Comparison of ENCODE assay signal across 10 cellular contexts in genomic region chr1:201766117-201766863, GRCh38.
A peak's percentile ranks its signal among the peaks of the same experiment; 100 is the strongest.
DNase-seq lines count a peak whose midpoint lies in the region; ATAC-seq and TF ChIP-seq lines count a peak whose summit lies in the region.
"Had no signal": no experiment of that assay in that cellular context is flagged by ENCODE, and none has a peak within 500 bp of the region (broad histone marks: within the 10 kb centered on the region; RNA-seq: fewer than 3 reads in every experiment).

No MANE protein-coding gene starts in this region.

- H2BK20ac ChIP-seq in IMR-90 (ENCODE audit: low read depth, low read length): peak overlapping the region; percentile 8; the same call in 1 of the 2 replicates

- H3K14ac ChIP-seq in IMR-90 (replicated peaks; ENCODE audit: low read depth, low read length): no peak overlapping the region; the same call in 1 of the 2 replicates

- no peak overlapping the region for H2AK9ac ChIP-seq in IMR-90 (replicated peaks; ENCODE audit: low read depth, low read length, poor library complexity)

- BruUV-seq in IMR-90 (replicated peaks; lab: Mats Ljungman, UMichigan): no TSS peak

- POLR2A ChIA-PET in IMR-90 (lab: Charles Lee; ENCODE audit: unreplicated experiment): no interaction called here

- peak overlapping the region; percentile 7; the same call in 1 of the 2 replicates for H2BK120ac ChIP-seq in IMR-90 (ENCODE audit: low read depth, low read length)

- 87% methylated on average over 2 of the region's 7 CpGs; no CpG with 5 or more reads in 1 of the 2 experiments for WGBS in IMR-90 (ENCODE audit: extremely low coverage in 2 of 2, insufficient read length in 1 of 2), 2 experiments
- WGBS in transverse colon (ENCODE audit: low coverage in 1 of 2), 2 donors: 68 to 80% methylated on average over 7 of the region's 7 CpGs

- ATAC-seq in IMR-90 (ENCODE audit: low read depth) (peak; percentile 76), GM18868 (IDR thresholded peaks at IDR 0.05; ENCODE audit: unreplicated experiment) (no peak), HG02884 (IDR thresholded peaks at IDR 0.05; ENCODE audit: unreplicated experiment) (no peak)
- ATAC-seq: effector memory CD8-positive, alpha-beta T cell had no signal

- no peak overlapping the region for H3K4ac ChIP-seq in IMR-90 (ENCODE audit: low read depth, low read length)

- peak overlapping the region; percentile 45 for H2BK5ac ChIP-seq in IMR-90 (ENCODE audit: low read depth, low read length, poor library complexity, severe bottlenecking)

- no peak overlapping the region for H4K8ac ChIP-seq in IMR-90 (ENCODE audit: low read depth in 2 of 2, low read length in 2 of 2)

- TF ChIP-seq CTCF in IMR-90 (conservative IDR thresholded peaks at IDR 0.05; ENCODE audit: low read depth, low read length) (no peak), transverse colon (IDR thresholded peaks at IDR 0.05) (no peak)

- H3K56ac ChIP-seq in IMR-90 (ENCODE audit: extremely low read depth, insufficient read depth, low read length): no peak overlapping the region

- no peak overlapping the region for H3K9ac ChIP-seq in IMR-90 (ENCODE audit: low read depth, low read length)

- H3K9me3 ChIP-seq in IMR-90 (ENCODE audit: control insufficient read depth, insufficient read depth, low read length) (no peaks in the 10 kb centered on the region; the same call in 1 of the 2 replicates), transverse colon (peaks cover 0 to 1% of the 10 kb centered on the region in 2 donors)
- H3K9me3 ChIP-seq: SJSA1 had no signal

- H3K18ac ChIP-seq in IMR-90 (ENCODE audit: low read depth, low read length): peak overlapping the region; percentile 14; the same call in 1 of the 2 replicates

- H3K4me3 ChIP-seq in IMR-90 (ENCODE audit: insufficient read depth, low read depth, low read length): no peak overlapping the region
- H3K4me3 ChIP-seq in transverse colon: no peak overlapping the region
- H3K4me3 ChIP-seq: SJSA1 had no signal

- H4K20me1 ChIP-seq in IMR-90 (ENCODE audit: insufficient read depth, low read length): peaks cover 55% of the 10 kb centered on the region

- DNase-seq in IMR-90 (peak; percentile 91), astrocyte of the hippocampus (ENCODE audit: low read depth, low spot score) (peak; percentile 90), iris pigment epithelial cell (ENCODE audit: low read depth) (peak; percentile 99), transverse colon (no peak), cerebellar nuclear complex (lab: John Stamatoyannopoulos, UW) (no peak)
- DNase-seq: effector memory CD8-positive, alpha-beta T cell; NCI-H187 treated with DMSO at 0.1 percent for 48 hours had no signal

- no peak for TF ChIP-seq POLR2A in IMR-90 (IDR thresholded peaks at IDR 0.05; ENCODE audit: low read depth, low read length)
- TF ChIP-seq POLR2A in transverse colon (IDR thresholded peaks at IDR 0.05): no peak

- 0 out of 2 replicates have a peak, but pooled peaks have one; percentile 14 for TF ChIP-seq RAD21 in IMR-90 (IDR thresholded peaks at IDR 0.05; ENCODE audit: low read length)

- intact Hi-C loops in IMR-90 (cut with micrococcal nuclease) (no loop called here), transverse colon (cut with DNase I; ENCODE audit: low total_unique reads) (no loop called here)

- H3K4me1 ChIP-seq in IMR-90 (ENCODE audit: control insufficient read depth, insufficient read depth, low read length): peaks cover 20% of the 10 kb centered on the region
- H3K4me1 ChIP-seq in transverse colon: peaks cover 0 to 17% (median 7%) of the 10 kb centered on the region in 4 donors

- H3K23ac ChIP-seq in IMR-90 (ENCODE audit: low read depth, low read length): no peak overlapping the region

- H3K4me2 ChIP-seq in IMR-90 (ENCODE audit: low read depth, low read length): peak overlapping the region; percentile 0; the same call in 1 of the 2 replicates

- peaks cover 47 to 90% of the 10 kb centered on the region in 2 experiments for H3K79me1 ChIP-seq in IMR-90 (ENCODE audit: low read depth in 1 of 2, low read length in 2 of 2)

- no peak overlapping the region for H4K91ac ChIP-seq in IMR-90 (ENCODE audit: insufficient read depth, low read depth, low read length)

- TF ChIP-seq EP300 in transverse colon (IDR thresholded peaks at IDR 0.05; ENCODE audit: low read depth): no peak

- CTCF ChIA-PET in IMR-90 (lab: Yijun Ruan, JAX): no interaction called here

- H4K5ac ChIP-seq in IMR-90 (ENCODE audit: low read depth, low read length): no peak overlapping the region; the same call in 1 of the 2 replicates

- H2BK15ac ChIP-seq in IMR-90 (ENCODE audit: low read depth, low read length): no peak overlapping the region; the same call in 2 of the 3 replicates

- H3K27me3 ChIP-seq in IMR-90 (ENCODE audit: control insufficient read depth, insufficient read depth, low read length): no peaks in the 10 kb centered on the region
- no peaks in the 10 kb centered on the region for H3K27me3 ChIP-seq in transverse colon
- H3K27me3 ChIP-seq: SJSA1 had no signal

- in situ Hi-C loops in IMR-90 (cut with MboI; ENCODE audit: low sequenced_read_pairs) (no loop called here), transverse colon (cut with MboI; ENCODE audit: low pct_ligation_motif_present in 1 of 4, low pct_unique_long_range_greater_than_20kb in 1 of 4, low sequenced_read_pairs in 3 of 4) (no loop called here)

- no peak overlapping the region for H3K27ac ChIP-seq in IMR-90 (ENCODE audit: insufficient read depth, low read length)
- H3K27ac ChIP-seq in transverse colon: peak overlapping the region in 3 of 4 donors; percentile 22 to 33 (median 27)
- H3K27ac ChIP-seq: SJSA1 had no signal

- H2AFZ ChIP-seq in IMR-90 (replicated peaks; ENCODE audit: low read length, poor library complexity): no peak overlapping the region

- peaks cover 16% of the 10 kb centered on the region for H3K9me1 ChIP-seq in IMR-90 (ENCODE audit: insufficient read depth, low read length)

- H3K36me3 ChIP-seq in IMR-90 (ENCODE audit: control insufficient read depth, insufficient read depth, low read length) (no peaks in the 10 kb centered on the region), transverse colon (no peaks in the 10 kb centered on the region)
- H3K36me3 ChIP-seq: SJSA1 had no signal

- dilution Hi-C loops in IMR-90 (cut with HindIII; ENCODE audit: low sequenced_read_pairs, unreplicated experiment): no loop called here

- peak overlapping the region; percentile 23; the same call in 1 of the 2 replicates for H2AK5ac ChIP-seq in IMR-90 (ENCODE audit: low read depth, low read length)

TF ChIP-seq in IMR-90, 13 proteins besides CTCF, POLR2A, EP300 and RAD21:
- TF ChIP-seq ELK1 (IDR thresholded peaks at IDR 0.05; ENCODE audit: borderline replicate concordance, low read depth, low read length) (no peak), FOS (IDR thresholded peaks at IDR 0.05; ENCODE audit: low read depth, low read length) (no peak), BHLHE40 (IDR thresholded peaks at IDR 0.05; ENCODE audit: low read depth, low read length) (0 out of 2 replicates have a peak, but pooled peaks have one; percentile 10), MXI1 (IDR thresholded peaks at IDR 0.05; ENCODE audit: borderline replicate concordance, low read depth, low read length) (no peak), MAZ (IDR thresholded peaks at IDR 0.05; ENCODE audit: borderline replicate concordance, low read depth, low read length) (peak; percentile 36; the same call in 1 of the 2 replicates), CHD1 (IDR thresholded peaks at IDR 0.05; ENCODE audit: low read depth, low read length) (no peak), NFE2L2 (IDR thresholded peaks at IDR 0.05; ENCODE audit: low read depth, low read length) (no peak)
TF ChIP-seq in IMR-90: peak in this region for 2.

Comparison
In these comparisons a context has a peak if more than half of its experiments do, and no peak if none do; other contexts are left out.
1. DNase-seq: peak in IMR-90 (single experiment), astrocyte of the hippocampus (single experiment) and iris pigment epithelial cell (single experiment); none in transverse colon (single experiment) and cerebellar nuclear complex (0 of 2).